Comparison of ENCODE assay signal across 1 cellular context in the genomic region with DNA sequence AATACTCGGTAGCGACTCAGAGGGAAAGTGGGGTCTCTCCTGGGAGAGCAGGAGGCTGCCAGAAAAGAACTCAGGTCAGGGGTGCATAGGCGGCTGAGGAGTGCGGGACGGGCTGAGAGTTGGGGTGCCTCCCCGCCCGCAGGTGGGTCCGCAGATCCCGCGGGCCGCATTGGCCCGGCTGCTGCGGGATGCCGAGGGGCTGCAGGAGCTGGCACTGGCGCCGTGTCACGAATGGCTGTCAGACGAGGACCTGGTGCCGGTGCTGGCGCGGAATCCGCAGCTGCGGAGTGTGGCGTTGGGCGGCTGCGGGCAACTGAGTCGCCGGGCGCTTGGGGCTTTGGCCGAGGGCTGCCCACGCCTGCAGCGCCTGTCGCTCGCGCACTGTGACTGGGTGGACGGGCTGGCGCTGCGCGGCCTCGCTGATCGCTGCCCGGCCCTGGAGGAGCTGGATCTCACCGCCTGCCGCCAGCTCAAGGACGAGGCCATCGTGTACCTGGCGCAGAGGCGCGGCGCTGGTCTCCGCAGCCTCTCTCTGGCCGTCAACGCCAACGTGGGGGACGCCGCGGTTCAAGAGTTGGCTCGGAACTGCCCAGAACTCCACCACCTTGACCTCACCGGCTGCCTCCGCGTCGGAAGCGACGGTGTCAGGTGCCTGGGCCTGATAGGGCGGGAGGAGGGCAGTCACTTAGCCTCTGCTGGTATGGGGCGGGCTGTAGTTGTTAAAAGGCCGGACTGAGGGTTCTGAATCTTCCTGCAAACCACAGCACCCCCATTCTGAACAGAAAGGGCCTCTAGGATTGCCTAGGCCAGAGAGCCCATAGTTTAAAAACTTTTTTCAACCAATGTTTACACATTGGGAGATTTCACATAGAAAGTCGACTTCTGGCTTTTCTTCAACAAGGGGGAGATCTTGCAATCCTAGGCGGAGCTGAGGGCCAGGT.
TF ChIP-seq lines count a peak whose summit lies in the region.

No MANE protein-coding gene starts in this region.

TF ChIP-seq in GM12878, 131 proteins besides CTCF, POLR2A, EP300 and RAD21:
- TF ChIP-seq NFYA (IDR thresholded peaks at IDR 0.05; ENCODE audit: borderline replicate concordance, low read depth, low read length) (no peak), CBX3 (IDR thresholded peaks at IDR 0.05; ENCODE audit: borderline replicate concordance, low read depth) (no peak), HDAC6 (IDR thresholded peaks at IDR 0.05; ENCODE audit: unreplicated experiment) (no peak), TCF3 (IDR thresholded peaks at IDR 0.05; ENCODE audit: borderline replicate concordance, insufficient read depth, low read depth, low read length) (0 out of 2 replicates have a peak, but pooled peaks have one; percentile 39), RUNX3 (IDR thresholded peaks at IDR 0.05; ENCODE audit: low read length) (peak; percentile 51), EGR1 (IDR thresholded peaks at IDR 0.05; ENCODE audit: borderline replicate concordance in 1 of 2, low read depth in 2 of 2, low read length in 2 of 2) (no peak), SRF (IDR thresholded peaks at IDR 0.05; ENCODE audit: low read depth in 2 of 2, low read length in 2 of 2) (no peak), POLR2AphosphoS5 (IDR thresholded peaks at IDR 0.05; ENCODE audit: low read length) (peak; percentile 14; the same call in 1 of the 2 replicates), SMC3 (IDR thresholded peaks at IDR 0.05; ENCODE audit: borderline replicate concordance, low read length) (no peak), SMAD1 (IDR thresholded peaks at IDR 0.05; ENCODE audit: low read depth, partially characterized antibody) (no peak)
- TF ChIP-seq, protein P1, sequence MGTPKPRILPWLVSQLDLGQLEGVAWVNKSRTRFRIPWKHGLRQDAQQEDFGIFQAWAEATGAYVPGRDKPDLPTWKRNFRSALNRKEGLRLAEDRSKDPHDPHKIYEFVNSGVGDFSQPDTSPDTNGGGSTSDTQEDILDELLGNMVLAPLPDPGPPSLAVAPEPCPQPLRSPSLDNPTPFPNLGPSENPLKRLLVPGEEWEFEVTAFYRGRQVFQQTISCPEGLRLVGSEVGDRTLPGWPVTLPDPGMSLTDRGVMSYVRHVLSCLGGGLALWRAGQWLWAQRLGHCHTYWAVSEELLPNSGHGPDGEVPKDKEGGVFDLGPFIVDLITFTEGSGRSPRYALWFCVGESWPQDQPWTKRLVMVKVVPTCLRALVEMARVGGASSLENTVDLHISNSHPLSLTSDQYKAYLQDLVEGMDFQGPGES (IDR thresholded peaks at IDR 0.05), result no peak
- TF ChIP-seq, protein P2, sequence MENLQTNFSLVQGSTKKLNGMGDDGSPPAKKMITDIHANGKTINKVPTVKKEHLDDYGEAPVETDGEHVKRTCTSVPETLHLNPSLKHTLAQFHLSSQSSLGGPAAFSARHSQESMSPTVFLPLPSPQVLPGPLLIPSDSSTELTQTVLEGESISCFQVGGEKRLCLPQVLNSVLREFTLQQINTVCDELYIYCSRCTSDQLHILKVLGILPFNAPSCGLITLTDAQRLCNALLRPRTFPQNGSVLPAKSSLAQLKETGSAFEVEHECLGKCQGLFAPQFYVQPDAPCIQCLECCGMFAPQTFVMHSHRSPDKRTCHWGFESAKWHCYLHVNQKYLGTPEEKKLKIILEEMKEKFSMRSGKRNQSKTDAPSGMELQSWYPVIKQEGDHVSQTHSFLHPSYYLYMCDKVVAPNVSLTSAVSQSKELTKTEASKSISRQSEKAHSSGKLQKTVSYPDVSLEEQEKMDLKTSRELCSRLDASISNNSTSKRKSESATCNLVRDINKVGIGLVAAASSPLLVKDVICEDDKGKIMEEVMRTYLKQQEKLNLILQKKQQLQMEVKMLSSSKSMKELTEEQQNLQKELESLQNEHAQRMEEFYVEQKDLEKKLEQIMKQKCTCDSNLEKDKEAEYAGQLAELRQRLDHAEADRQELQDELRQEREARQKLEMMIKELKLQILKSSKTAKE (IDR thresholded peaks at IDR 0.05; ENCODE audit: low read depth, poor library complexity, severe bottlenecking), result no peak
- TF ChIP-seq, protein P3, sequence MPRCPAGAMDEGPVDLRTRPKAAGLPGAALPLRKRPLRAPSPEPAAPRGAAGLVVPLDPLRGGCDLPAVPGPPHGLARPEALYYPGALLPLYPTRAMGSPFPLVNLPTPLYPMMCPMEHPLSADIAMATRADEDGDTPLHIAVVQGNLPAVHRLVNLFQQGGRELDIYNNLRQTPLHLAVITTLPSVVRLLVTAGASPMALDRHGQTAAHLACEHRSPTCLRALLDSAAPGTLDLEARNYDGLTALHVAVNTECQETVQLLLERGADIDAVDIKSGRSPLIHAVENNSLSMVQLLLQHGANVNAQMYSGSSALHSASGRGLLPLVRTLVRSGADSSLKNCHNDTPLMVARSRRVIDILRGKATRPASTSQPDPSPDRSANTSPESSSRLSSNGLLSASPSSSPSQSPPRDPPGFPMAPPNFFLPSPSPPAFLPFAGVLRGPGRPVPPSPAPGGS (IDR thresholded peaks at IDR 0.05; ENCODE audit: borderline replicate concordance, insufficient read depth, low read depth, low read length, poor library complexity, severe bottlenecking), result peak; percentile 41
- TF ChIP-seq, protein P4, sequence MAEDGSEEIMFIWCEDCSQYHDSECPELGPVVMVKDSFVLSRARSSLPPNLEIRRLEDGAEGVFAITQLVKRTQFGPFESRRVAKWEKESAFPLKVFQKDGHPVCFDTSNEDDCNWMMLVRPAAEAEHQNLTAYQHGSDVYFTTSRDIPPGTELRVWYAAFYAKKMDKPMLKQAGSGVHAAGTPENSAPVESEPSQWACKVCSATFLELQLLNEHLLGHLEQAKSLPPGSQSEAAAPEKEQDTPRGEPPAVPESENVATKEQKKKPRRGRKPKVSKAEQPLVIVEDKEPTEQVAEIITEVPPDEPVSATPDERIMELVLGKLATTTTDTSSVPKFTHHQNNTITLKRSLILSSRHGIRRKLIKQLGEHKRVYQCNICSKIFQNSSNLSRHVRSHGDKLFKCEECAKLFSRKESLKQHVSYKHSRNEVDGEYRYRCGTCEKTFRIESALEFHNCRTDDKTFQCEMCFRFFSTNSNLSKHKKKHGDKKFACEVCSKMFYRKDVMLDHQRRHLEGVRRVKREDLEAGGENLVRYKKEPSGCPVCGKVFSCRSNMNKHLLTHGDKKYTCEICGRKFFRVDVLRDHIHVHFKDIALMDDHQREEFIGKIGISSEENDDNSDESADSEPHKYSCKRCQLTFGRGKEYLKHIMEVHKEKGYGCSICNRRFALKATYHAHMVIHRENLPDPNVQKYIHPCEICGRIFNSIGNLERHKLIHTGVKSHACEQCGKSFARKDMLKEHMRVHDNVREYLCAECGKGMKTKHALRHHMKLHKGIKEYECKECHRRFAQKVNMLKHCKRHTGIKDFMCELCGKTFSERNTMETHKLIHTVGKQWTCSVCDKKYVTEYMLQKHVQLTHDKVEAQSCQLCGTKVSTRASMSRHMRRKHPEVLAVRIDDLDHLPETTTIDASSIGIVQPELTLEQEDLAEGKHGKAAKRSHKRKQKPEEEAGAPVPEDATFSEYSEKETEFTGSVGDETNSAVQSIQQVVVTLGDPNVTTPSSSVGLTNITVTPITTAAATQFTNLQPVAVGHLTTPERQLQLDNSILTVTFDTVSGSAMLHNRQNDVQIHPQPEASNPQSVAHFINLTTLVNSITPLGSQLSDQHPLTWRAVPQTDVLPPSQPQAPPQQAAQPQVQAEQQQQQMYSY (CRISPR knock-in tag; IDR thresholded peaks at IDR 0.05), result no peak
- TF ChIP-seq, protein P5, sequence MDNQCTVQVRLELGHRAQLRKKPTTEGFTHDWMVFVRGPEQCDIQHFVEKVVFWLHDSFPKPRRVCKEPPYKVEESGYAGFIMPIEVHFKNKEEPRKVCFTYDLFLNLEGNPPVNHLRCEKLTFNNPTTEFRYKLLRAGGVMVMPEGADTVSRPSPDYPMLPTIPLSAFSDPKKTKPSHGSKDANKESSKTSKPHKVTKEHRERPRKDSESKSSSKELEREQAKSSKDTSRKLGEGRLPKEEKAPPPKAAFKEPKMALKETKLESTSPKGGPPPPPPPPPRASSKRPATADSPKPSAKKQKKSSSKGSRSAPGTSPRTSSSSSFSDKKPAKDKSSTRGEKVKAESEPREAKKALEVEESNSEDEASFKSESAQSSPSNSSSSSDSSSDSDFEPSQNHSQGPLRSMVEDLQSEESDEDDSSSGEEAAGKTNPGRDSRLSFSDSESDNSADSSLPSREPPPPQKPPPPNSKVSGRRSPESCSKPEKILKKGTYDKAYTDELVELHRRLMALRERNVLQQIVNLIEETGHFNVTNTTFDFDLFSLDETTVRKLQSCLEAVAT (IDR thresholded peaks at IDR 0.05), result no peak
- TF ChIP-seq, protein P6, sequence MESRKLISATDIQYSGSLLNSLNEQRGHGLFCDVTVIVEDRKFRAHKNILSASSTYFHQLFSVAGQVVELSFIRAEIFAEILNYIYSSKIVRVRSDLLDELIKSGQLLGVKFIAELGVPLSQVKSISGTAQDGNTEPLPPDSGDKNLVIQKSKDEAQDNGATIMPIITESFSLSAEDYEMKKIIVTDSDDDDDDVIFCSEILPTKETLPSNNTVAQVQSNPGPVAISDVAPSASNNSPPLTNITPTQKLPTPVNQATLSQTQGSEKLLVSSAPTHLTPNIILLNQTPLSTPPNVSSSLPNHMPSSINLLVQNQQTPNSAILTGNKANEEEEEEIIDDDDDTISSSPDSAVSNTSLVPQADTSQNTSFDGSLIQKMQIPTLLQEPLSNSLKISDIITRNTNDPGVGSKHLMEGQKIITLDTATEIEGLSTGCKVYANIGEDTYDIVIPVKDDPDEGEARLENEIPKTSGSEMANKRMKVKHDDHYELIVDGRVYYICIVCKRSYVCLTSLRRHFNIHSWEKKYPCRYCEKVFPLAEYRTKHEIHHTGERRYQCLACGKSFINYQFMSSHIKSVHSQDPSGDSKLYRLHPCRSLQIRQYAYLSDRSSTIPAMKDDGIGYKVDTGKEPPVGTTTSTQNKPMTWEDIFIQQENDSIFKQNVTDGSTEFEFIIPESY (IDR thresholded peaks at IDR 0.05), result no peak
